ENCODE assay signal across 1 cellular context in the genomic region with DNA sequence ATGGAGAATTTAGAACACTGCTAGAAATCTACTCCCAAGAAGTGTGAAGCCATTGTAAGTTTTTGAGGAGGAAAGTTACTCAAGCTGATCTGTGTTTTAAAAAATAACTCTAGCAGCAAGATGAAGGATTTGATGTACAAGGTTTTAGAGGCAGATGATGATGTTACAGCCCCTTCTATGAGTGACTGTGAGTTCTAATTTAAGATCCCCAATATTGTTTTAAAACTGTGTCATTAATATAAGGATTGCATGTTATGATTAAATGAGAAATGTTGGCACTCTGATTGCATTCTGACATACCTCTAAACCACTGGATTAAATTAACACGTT.
TF ChIP-seq lines count a peak whose summit lies in the region.

No MANE protein-coding gene starts in this region.

TF ChIP-seq in K562, 482 proteins besides CTCF, POLR2A, EP300 and RAD21 (continued from another document):
- TF ChIP-seq THAP12 (CRISPR knock-in tag; IDR thresholded peaks at IDR 0.05): no peak
- TF ChIP-seq SIN3A (IDR thresholded peaks at IDR 0.05; ENCODE audit: borderline replicate concordance in 2 of 2, control insufficient read depth in 1 of 2, low read depth in 2 of 2, low read length in 2 of 2): no peak
- 0 out of 2 replicates have a peak, but pooled peaks have one; percentile 0 for TF ChIP-seq TEAD2 (tag; IDR thresholded peaks at IDR 0.05)
- no peak for TF ChIP-seq PRPF4 (IDR thresholded peaks at IDR 0.05; ENCODE audit: insufficient read depth, low read depth, low read length, poor library complexity, severe bottlenecking)
- peak; percentile 55 for TF ChIP-seq SMARCB1 (IDR thresholded peaks at IDR 0.05; ENCODE audit: insufficient read length, low read depth)
- no peak for TF ChIP-seq ZNF436 (CRISPR knock-in tag; IDR thresholded peaks at IDR 0.05)
- no peak for TF ChIP-seq ETV5 (CRISPR knock-in tag; IDR thresholded peaks at IDR 0.05; ENCODE audit: low read depth)
- TF ChIP-seq DMBX1 (CRISPR knock-in tag; IDR thresholded peaks at IDR 0.05; ENCODE audit: borderline replicate concordance): no peak
- TF ChIP-seq NFATC3 (IDR thresholded peaks at IDR 0.05): 0 out of 2 replicates have a peak, but pooled peaks have one; percentile 12
- 0 out of 4 replicates have a peak, but pooled peaks of 1 of the 2 experiments have one; percentile 31 for TF ChIP-seq FOXA3 (CRISPR knock-in tag; conservative IDR thresholded peaks at IDR 0.05 in 1 of 2, IDR thresholded peaks at IDR 0.05 in 1 of 2)
- peak; percentile 86 for TF ChIP-seq ZFPM2 (CRISPR knock-in tag; IDR thresholded peaks at IDR 0.05)
- TF ChIP-seq NFXL1 (CRISPR knock-in tag; IDR thresholded peaks at IDR 0.05): 0 out of 2 replicates have a peak, but pooled peaks have one; percentile 31
- TF ChIP-seq, protein P1, sequence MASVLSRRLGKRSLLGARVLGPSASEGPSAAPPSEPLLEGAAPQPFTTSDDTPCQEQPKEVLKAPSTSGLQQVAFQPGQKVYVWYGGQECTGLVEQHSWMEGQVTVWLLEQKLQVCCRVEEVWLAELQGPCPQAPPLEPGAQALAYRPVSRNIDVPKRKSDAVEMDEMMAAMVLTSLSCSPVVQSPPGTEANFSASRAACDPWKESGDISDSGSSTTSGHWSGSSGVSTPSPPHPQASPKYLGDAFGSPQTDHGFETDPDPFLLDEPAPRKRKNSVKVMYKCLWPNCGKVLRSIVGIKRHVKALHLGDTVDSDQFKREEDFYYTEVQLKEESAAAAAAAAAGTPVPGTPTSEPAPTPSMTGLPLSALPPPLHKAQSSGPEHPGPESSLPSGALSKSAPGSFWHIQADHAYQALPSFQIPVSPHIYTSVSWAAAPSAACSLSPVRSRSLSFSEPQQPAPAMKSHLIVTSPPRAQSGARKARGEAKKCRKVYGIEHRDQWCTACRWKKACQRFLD (CRISPR knock-in tag; IDR thresholded peaks at IDR 0.05): peak; percentile 37; the same call in 1 of the 2 replicates
- no peak for TF ChIP-seq BCOR (IDR thresholded peaks at IDR 0.05)
- no peak for TF ChIP-seq TFE3 (CRISPR knock-in tag; IDR thresholded peaks at IDR 0.05)
- TF ChIP-seq, protein P2, sequence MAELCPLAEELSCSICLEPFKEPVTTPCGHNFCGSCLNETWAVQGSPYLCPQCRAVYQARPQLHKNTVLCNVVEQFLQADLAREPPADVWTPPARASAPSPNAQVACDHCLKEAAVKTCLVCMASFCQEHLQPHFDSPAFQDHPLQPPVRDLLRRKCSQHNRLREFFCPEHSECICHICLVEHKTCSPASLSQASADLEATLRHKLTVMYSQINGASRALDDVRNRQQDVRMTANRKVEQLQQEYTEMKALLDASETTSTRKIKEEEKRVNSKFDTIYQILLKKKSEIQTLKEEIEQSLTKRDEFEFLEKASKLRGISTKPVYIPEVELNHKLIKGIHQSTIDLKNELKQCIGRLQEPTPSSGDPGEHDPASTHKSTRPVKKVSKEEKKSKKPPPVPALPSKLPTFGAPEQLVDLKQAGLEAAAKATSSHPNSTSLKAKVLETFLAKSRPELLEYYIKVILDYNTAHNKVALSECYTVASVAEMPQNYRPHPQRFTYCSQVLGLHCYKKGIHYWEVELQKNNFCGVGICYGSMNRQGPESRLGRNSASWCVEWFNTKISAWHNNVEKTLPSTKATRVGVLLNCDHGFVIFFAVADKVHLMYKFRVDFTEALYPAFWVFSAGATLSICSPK (IDR thresholded peaks at IDR 0.05; ENCODE audit: borderline replicate concordance): no peak
- 0 out of 2 replicates have a peak, but pooled peaks have one; percentile 22 for TF ChIP-seq RFX7 (CRISPR knock-in tag; IDR thresholded peaks at IDR 0.05)
- 0 out of 2 replicates have a peak, but pooled peaks have one; percentile 11 for TF ChIP-seq ELF2 (CRISPR knock-in tag; IDR thresholded peaks at IDR 0.05)
- TF ChIP-seq CAMTA2 (CRISPR knock-in tag; conservative IDR thresholded peaks at IDR 0.05): no peak
- TF ChIP-seq TRIM24 (IDR thresholded peaks at IDR 0.05): no peak
- no peak; the same call in 1 of the 2 replicates for TF ChIP-seq ZNF75A (CRISPR knock-in tag; IDR thresholded peaks at IDR 0.05)
- TF ChIP-seq ZNF830 (CRISPR knock-in tag; IDR thresholded peaks at IDR 0.05): no peak
- TF ChIP-seq, protein P3, sequence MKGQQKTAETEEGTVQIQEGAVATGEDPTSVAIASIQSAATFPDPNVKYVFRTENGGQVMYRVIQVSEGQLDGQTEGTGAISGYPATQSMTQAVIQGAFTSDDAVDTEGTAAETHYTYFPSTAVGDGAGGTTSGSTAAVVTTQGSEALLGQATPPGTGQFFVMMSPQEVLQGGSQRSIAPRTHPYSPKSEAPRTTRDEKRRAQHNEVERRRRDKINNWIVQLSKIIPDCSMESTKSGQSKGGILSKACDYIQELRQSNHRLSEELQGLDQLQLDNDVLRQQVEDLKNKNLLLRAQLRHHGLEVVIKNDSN (CRISPR knock-in tag; IDR thresholded peaks at IDR 0.05): no peak
- no peak for TF ChIP-seq HMGN3 (IDR thresholded peaks at IDR 0.05; ENCODE audit: borderline replicate concordance, extremely low read depth, insufficient read length, low read depth, low read length)
- TF ChIP-seq, protein P4, sequence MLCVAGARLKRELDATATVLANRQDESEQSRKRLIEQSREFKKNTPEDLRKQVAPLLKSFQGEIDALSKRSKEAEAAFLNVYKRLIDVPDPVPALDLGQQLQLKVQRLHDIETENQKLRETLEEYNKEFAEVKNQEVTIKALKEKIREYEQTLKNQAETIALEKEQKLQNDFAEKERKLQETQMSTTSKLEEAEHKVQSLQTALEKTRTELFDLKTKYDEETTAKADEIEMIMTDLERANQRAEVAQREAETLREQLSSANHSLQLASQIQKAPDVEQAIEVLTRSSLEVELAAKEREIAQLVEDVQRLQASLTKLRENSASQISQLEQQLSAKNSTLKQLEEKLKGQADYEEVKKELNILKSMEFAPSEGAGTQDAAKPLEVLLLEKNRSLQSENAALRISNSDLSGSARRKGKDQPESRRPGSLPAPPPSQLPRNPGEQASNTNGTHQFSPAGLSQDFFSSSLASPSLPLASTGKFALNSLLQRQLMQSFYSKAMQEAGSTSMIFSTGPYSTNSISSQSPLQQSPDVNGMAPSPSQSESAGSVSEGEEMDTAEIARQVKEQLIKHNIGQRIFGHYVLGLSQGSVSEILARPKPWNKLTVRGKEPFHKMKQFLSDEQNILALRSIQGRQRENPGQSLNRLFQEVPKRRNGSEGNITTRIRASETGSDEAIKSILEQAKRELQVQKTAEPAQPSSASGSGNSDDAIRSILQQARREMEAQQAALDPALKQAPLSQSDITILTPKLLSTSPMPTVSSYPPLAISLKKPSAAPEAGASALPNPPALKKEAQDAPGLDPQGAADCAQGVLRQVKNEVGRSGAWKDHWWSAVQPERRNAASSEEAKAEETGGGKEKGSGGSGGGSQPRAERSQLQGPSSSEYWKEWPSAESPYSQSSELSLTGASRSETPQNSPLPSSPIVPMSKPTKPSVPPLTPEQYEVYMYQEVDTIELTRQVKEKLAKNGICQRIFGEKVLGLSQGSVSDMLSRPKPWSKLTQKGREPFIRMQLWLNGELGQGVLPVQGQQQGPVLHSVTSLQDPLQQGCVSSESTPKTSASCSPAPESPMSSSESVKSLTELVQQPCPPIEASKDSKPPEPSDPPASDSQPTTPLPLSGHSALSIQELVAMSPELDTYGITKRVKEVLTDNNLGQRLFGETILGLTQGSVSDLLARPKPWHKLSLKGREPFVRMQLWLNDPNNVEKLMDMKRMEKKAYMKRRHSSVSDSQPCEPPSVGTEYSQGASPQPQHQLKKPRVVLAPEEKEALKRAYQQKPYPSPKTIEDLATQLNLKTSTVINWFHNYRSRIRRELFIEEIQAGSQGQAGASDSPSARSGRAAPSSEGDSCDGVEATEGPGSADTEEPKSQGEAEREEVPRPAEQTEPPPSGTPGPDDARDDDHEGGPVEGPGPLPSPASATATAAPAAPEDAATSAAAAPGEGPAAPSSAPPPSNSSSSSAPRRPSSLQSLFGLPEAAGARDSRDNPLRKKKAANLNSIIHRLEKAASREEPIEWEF (CRISPR knock-in tag; IDR thresholded peaks at IDR 0.05): peak; percentile 68
- TF ChIP-seq ELF1 (tag; IDR thresholded peaks at IDR 0.05): 0 out of 2 replicates have a peak, but pooled peaks have one; percentile 34
- TF ChIP-seq ELK1 (CRISPR knock-in tag; IDR thresholded peaks at IDR 0.05): no peak
- no peak for TF ChIP-seq SMARCC2 (IDR thresholded peaks at IDR 0.05; ENCODE audit: low read depth)
- TF ChIP-seq FOXP1 (CRISPR knock-in tag; IDR thresholded peaks at IDR 0.05): no peak
- 0 out of 2 replicates have a peak, but pooled peaks have one; percentile 4 for TF ChIP-seq ZNF561 (CRISPR knock-in tag; conservative IDR thresholded peaks at IDR 0.05)
